Comparison of ENCODE assay signal across 12 cellular contexts in the genomic region with DNA sequence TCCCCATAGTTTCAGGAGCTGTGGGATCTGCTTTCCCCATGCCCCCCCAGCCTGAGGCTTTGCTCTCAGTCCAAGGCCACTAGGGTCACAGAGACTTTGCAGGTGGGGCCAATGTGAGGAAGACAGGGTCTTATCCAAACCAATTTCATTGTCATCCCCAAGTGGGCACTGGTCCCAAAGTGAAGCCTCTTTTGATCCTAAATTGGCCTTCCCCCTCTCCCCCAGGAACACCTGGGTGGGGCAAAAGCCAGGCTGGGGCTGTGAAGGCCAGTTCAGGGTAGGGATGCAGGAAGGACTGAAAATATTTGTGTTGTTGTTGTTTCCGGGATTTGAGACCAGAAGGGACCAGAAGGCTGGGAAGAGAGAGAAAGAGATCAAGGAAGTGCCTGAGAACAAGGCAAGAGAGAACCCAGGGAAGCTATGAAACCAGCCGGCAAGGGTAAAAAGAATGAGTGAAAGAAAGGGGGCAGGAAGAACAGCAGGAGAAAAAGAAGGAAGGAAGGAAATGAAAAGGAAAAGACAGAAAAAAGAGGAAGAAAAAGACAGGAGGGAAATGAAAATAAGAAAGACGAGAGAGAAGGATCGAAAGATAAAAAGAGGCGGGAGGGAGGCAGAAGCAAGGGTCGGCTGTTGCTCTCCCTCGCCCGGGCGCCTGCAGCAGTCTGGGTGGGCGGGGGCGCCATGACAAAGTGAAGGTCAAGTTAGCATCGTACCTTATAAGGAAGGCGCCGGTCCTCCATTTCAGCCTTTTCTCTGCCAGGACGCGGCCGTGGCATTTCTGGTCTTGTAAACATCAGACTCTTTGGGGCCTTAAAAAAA. TPM values are rescaled to one million over a fixed set of nuclear protein-coding genes. Genes with fewer than 3 reads are reported as not detected.
A peak's percentile ranks its signal among the peaks of the same experiment; 100 is the strongest.
DNase-seq lines count a peak whose midpoint lies in the region; ATAC-seq and TF ChIP-seq lines count a peak whose summit lies in the region.
"Had no signal": no experiment of that assay in that cellular context is flagged by ENCODE, and none has a peak within 500 bp of the region (broad histone marks: within the 10 kb centered on the region; RNA-seq: fewer than 3 reads in every experiment).

No MANE protein-coding gene starts in this region.

- H3K4me3 ChIP-seq in RWPE2 (ENCODE audit: severe bottlenecking) (no peak overlapping the region), tibial artery (peak overlapping the region; percentile 62 to 77), SJCRH30 (no peak overlapping the region)
- H3K4me3 ChIP-seq: PC-9 had no signal

- H3K27ac ChIP-seq in RWPE2 (ENCODE audit: poor library complexity, severe bottlenecking) (no peak overlapping the region), tibial artery (peak overlapping the region; percentile 94 to 95), SJCRH30 (no peak overlapping the region)
- H3K27ac ChIP-seq: PC-9 had no signal

- H3K9me3 ChIP-seq in RWPE2 (ENCODE audit: severe bottlenecking) (no peaks in the 10 kb centered on the region), tibial artery (no peaks in the 10 kb centered on the region), SJCRH30 (replicated peaks) (no peaks in the 10 kb centered on the region)

- H3K36me3 Mint-ChIP-seq in activated CD4-positive, alpha-beta T cell treated with anti-CD3 and anti-CD28 coated beads, Interleukin-2, amount 10 ng/mL, durations not matched to agents 7 days and 5 days (ENCODE audit: low read depth), result peaks cover 5% of the 10 kb centered on the region

- H3K36me3 ChIP-seq in RWPE2 (ENCODE audit: low read depth), result no peaks in the 10 kb centered on the region
- H3K36me3 ChIP-seq in tibial artery, result no peaks in the 10 kb centered on the region
- H3K36me3 ChIP-seq in SJCRH30, result no peaks in the 10 kb centered on the region

- H3K27ac Mint-ChIP-seq in activated CD4-positive, alpha-beta T cell treated with anti-CD3 and anti-CD28 coated beads, Interleukin-2, amount 10 ng/mL, durations not matched to agents 7 days and 5 days, result peak overlapping the region; percentile 62

- no peak for ATAC-seq in RWPE2 (ENCODE audit: low read depth)

- DNase-seq in activated CD4-positive, alpha-beta T cell treated with anti-CD3 and anti-CD28 coated beads, Interleukin-2, amount 10 ng/mL, durations not matched to agents 7 days and 5 days, result no peak
- DNase-seq in activated CD4-positive, alpha-beta T cell treated with anti-CD3 and anti-CD28 coated beads for 48 hours, result no peak
- DNase-seq in RWPE2 (ENCODE audit: low spot score) (peak; percentile 47), islet precursor cell (peak; percentile 79), tibial artery (peak; percentile 88 to 91), NCI-H187 treated with DMSO at 0.1 percent for 48 hours (lab: John Stamatoyannopoulos, UW) (no peak), DMS 273 treated with DMSO at 0.1 percent for 48 hours (lab: John Stamatoyannopoulos, UW) (no peak), SJCRH30 (no peak)
- DNase-seq: activated CD4-positive, CD25-positive, alpha-beta regulatory T cell; NCI-H146; PC-9 had no signal

- H3K4me1 ChIP-seq in RWPE2 (ENCODE audit: insufficient read depth, poor library complexity, severe bottlenecking) (no peaks in the 10 kb centered on the region), tibial artery (peaks cover 0 to 65% (median 27%) of the 10 kb centered on the region in 4 donors), SJCRH30 (no peaks in the 10 kb centered on the region)

- H3K27me3 Mint-ChIP-seq in activated CD4-positive, alpha-beta T cell treated with anti-CD3 and anti-CD28 coated beads, Interleukin-2, amount 10 ng/mL, durations not matched to agents 7 days and 5 days, result peaks cover 90% of the 10 kb centered on the region

- POLR2A ChIA-PET in activated CD4-positive, alpha-beta T cell treated with anti-CD3 and anti-CD28 coated beads, Interleukin-2, amount 10 ng/mL, durations not matched to agents 7 days and 5 days (lab: Charles Lee), result no interaction called here

- H3K27me3 ChIP-seq in RWPE2 (ENCODE audit: insufficient read depth, poor library complexity, severe bottlenecking) (peaks cover 100% of the 10 kb centered on the region), tibial artery (no peaks in the 10 kb centered on the region), SJCRH30 (peaks cover 3% of the 10 kb centered on the region; the same call in 1 of the 2 replicates)

- H3K9me3 Mint-ChIP-seq in activated CD4-positive, alpha-beta T cell treated with anti-CD3 and anti-CD28 coated beads, Interleukin-2, amount 10 ng/mL, durations not matched to agents 7 days and 5 days, result no peaks in the 10 kb centered on the region

- CTCF ChIA-PET in activated CD4-positive, alpha-beta T cell treated with anti-CD3 and anti-CD28 coated beads, Interleukin-2, amount 10 ng/mL, durations not matched to agents 7 days and 5 days (lab: Charles Lee), result interaction anchor here (1.4 to 1.5 kb wide), 2 partner anchors 15 to 34 kb away, joined by 3 read pairs; no protein-coding TSS in a partner anchor

- intact Hi-C loops in tibial artery (cut with DNase I; ENCODE audit: low total_unique reads), result no loop called here

- peaks cover 17% of the 10 kb centered on the region for H3K4me1 Mint-ChIP-seq in activated CD4-positive, alpha-beta T cell treated with anti-CD3 and anti-CD28 coated beads, Interleukin-2, amount 10 ng/mL, durations not matched to agents 7 days and 5 days

- no peak overlapping the region for H3K4me3 Mint-ChIP-seq in activated CD4-positive, alpha-beta T cell treated with anti-CD3 and anti-CD28 coated beads, Interleukin-2, amount 10 ng/mL, durations not matched to agents 7 days and 5 days

- no peak for TF ChIP-seq CTCF in RWPE2 (IDR thresholded peaks at IDR 0.05; ENCODE audit: poor library complexity, severe bottlenecking)
- no peak for TF ChIP-seq CTCF in tibial artery (IDR thresholded peaks at IDR 0.05)

RNA-seq across cellular contexts. Expression of a gene that starts 7.5 kb away (rescaled TPM):
- total RNA-seq in activated CD4-positive, alpha-beta T cell treated with anti-CD3 and anti-CD28 coated beads, Interleukin-2, amount 10 ng/mL, durations not matched to agents 7 days and 5 days, result not detected
- 1.1 and 1.2 TPM in 2 replicates for total RNA-seq in SJCRH30 (2014; rRNA removed; shearing (Covaris generic))
- total RNA-seq: HT-29 had no signal

RNA-seq across cellular contexts. Expression of a gene that starts 9.3 kb away (rescaled TPM):
- not detected for total RNA-seq in activated CD4-positive, alpha-beta T cell treated with anti-CD3 and anti-CD28 coated beads, Interleukin-2, amount 10 ng/mL, durations not matched to agents 7 days and 5 days
- 1.0 and 1.5 TPM in 2 replicates for total RNA-seq in SJCRH30 (2014; rRNA removed; shearing (Covaris generic))

RNA-seq across cellular contexts. Expression of a gene that starts 10.8 kb away (rescaled TPM):
- not detected for total RNA-seq in activated CD4-positive, alpha-beta T cell treated with anti-CD3 and anti-CD28 coated beads, Interleukin-2, amount 10 ng/mL, durations not matched to agents 7 days and 5 days
- not detected in 2 replicates for total RNA-seq in SJCRH30 (2014; rRNA removed; shearing (Covaris generic))

RNA-seq across cellular contexts. Expression of a gene that starts 19.5 kb away (rescaled TPM):
- not detected for total RNA-seq in activated CD4-positive, alpha-beta T cell treated with anti-CD3 and anti-CD28 coated beads, Interleukin-2, amount 10 ng/mL, durations not matched to agents 7 days and 5 days
- total RNA-seq in SJCRH30 (2014; rRNA removed; shearing (Covaris generic)), result 0.51 and 0.71 TPM in 2 replicates
- total RNA-seq: HT-29 had no signal

RNA-seq across cellular contexts. Expression of a gene that starts 26.8 kb away (rescaled TPM):
- not detected for total RNA-seq in activated CD4-positive, alpha-beta T cell treated with anti-CD3 and anti-CD28 coated beads, Interleukin-2, amount 10 ng/mL, durations not matched to agents 7 days and 5 days
- total RNA-seq in SJCRH30 (2014; rRNA removed; shearing (Covaris generic)), result 1.9 and 2.4 TPM in 2 replicates

Comparison
In these comparisons a context has a peak if more than half of its experiments do, and no peak if none do; other contexts are left out.
1. DNase-seq: peak in RWPE2 (single experiment), islet precursor cell (single experiment) and tibial artery (2 of 2); none in activated CD4-positive, alpha-beta T cell treated with anti-CD3 and anti-CD28 coated beads, Interleukin-2, amount 10 ng/mL, durations not matched to agents 7 days and 5 days (single experiment), activated CD4-positive, alpha-beta T cell treated with anti-CD3 and anti-CD28 coated beads for 48 hours (single experiment), NCI-H187 treated with DMSO at 0.1 percent for 48 hours (single experiment), DMS 273 treated with DMSO at 0.1 percent for 48 hours (single experiment) and SJCRH30 (0 of 2).
2. H3K27ac ChIP-seq: peak in tibial artery (2 of 2); none in RWPE2 (single experiment) and SJCRH30 (single experiment).
3. H3K4me3 ChIP-seq: peak in tibial artery (2 of 2); none in RWPE2 (single experiment) and SJCRH30 (single experiment).